11 cellular contexts compared by ENCODE assay signal in genomic region chr6:137707038-137707589, GRCh38.
DNase-seq lines count a peak whose midpoint lies in the region; ATAC-seq and TF ChIP-seq lines count a peak whose summit lies in the region.
"Had no signal": no experiment of that assay in that cellular context is flagged by ENCODE, and none has a peak within 500 bp of the region (broad histone marks: within the 10 kb centered on the region; RNA-seq: fewer than 3 reads in every experiment).

No MANE protein-coding gene starts in this region.

- no peaks in the 10 kb centered on the region for H3K79me2 ChIP-seq in osteoblast (ENCODE audit: insufficient read depth, low read length)

- H2AFZ ChIP-seq in osteoblast (ENCODE audit: low read length), result peak overlapping the region; percentile 60

- no peak for TF ChIP-seq CTCF in GM12865 (IDR thresholded peaks at IDR 0.05; ENCODE audit: insufficient read depth, low read depth, low read length, missing control alignments)
- TF ChIP-seq CTCF in osteoblast (IDR thresholded peaks at IDR 0.05; ENCODE audit: extremely low read depth, low read depth, low read length), result no peak

- H3K4me3 ChIP-seq in GM12865 (ENCODE audit: low read depth, low read length) (peak overlapping the region; percentile 29), osteoblast (ENCODE audit: insufficient read depth, low read length) (no peak overlapping the region), SJCRH30 (no peak overlapping the region)
- H3K4me3 ChIP-seq: right atrium auricular region had no signal

- no peaks in the 10 kb centered on the region for H3K36me3 ChIP-seq in osteoblast (ENCODE audit: insufficient read depth, low read length)
- no peaks in the 10 kb centered on the region for H3K36me3 ChIP-seq in SJCRH30
- H3K36me3 ChIP-seq: right atrium auricular region had no signal

- DNase-seq in T-helper 1 cell (no peak), GM12865 (ENCODE audit: low read depth) (no peak), osteoblast (ENCODE audit: insufficient read length, low spot score, missing footprints) (no peak), HK-2 (ENCODE audit: unreplicated experiment) (no peak), SJCRH30 (no peak)
- DNase-seq in activated naive CD8-positive, alpha-beta T cell treated with anti-CD3 and anti-CD28 coated beads, Interleukin-2, amount 50 U/mL, for 24 hours, result no peak

- peaks cover 63% of the 10 kb centered on the region for H3K4me1 Mint-ChIP-seq in T-helper 1 cell treated with Interleukin-12 subunit alpha and Interleukin-12 subunit beta and Interleukin-4 antibody, amounts not matched to agents 30 μg/mL and 1 μg/mL, for 36 hours (ENCODE audit: low read depth)
- peaks cover 82% of the 10 kb centered on the region for H3K4me1 Mint-ChIP-seq in activated naive CD8-positive, alpha-beta T cell treated with anti-CD3 and anti-CD28 coated beads, Interleukin-2, amount 50 U/mL, for 24 hours

- peak overlapping the region; percentile 98 for H3K27ac Mint-ChIP-seq in T-helper 1 cell treated with Interleukin-12 subunit alpha and Interleukin-12 subunit beta and Interleukin-4 antibody, amounts not matched to agents 30 μg/mL and 1 μg/mL, for 36 hours
- H3K27ac Mint-ChIP-seq in activated naive CD8-positive, alpha-beta T cell treated with anti-CD3 and anti-CD28 coated beads, Interleukin-2, amount 50 U/mL, for 24 hours, result peak overlapping the region; percentile 90
- H3K27ac Mint-ChIP-seq: nephron progenitor cell had no signal

- peaks cover 14% of the 10 kb centered on the region for H3K36me3 Mint-ChIP-seq in T-helper 1 cell treated with Interleukin-12 subunit alpha and Interleukin-12 subunit beta and Interleukin-4 antibody, amounts not matched to agents 30 μg/mL and 1 μg/mL, for 36 hours (ENCODE audit: low read depth)
- peaks cover 2% of the 10 kb centered on the region for H3K36me3 Mint-ChIP-seq in activated naive CD8-positive, alpha-beta T cell treated with anti-CD3 and anti-CD28 coated beads, Interleukin-2, amount 50 U/mL, for 24 hours (ENCODE audit: low read depth)

- H3K27me3 Mint-ChIP-seq in T-helper 1 cell treated with Interleukin-12 subunit alpha and Interleukin-12 subunit beta and Interleukin-4 antibody, amounts not matched to agents 30 μg/mL and 1 μg/mL, for 36 hours (ENCODE audit: low read depth), result no peaks in the 10 kb centered on the region
- no peaks in the 10 kb centered on the region for H3K27me3 Mint-ChIP-seq in activated naive CD8-positive, alpha-beta T cell treated with anti-CD3 and anti-CD28 coated beads, Interleukin-2, amount 50 U/mL, for 24 hours

- no peaks in the 10 kb centered on the region for H4K20me1 ChIP-seq in osteoblast (ENCODE audit: insufficient read depth, low read length)

- no peak overlapping the region for H3K4me2 ChIP-seq in osteoblast (ENCODE audit: insufficient read depth, low read length)

- H3K9me3 Mint-ChIP-seq in T-helper 1 cell treated with Interleukin-12 subunit alpha and Interleukin-12 subunit beta and Interleukin-4 antibody, amounts not matched to agents 30 μg/mL and 1 μg/mL, for 36 hours, result peaks cover 10% of the 10 kb centered on the region
- peaks cover 8% of the 10 kb centered on the region for H3K9me3 Mint-ChIP-seq in activated naive CD8-positive, alpha-beta T cell treated with anti-CD3 and anti-CD28 coated beads, Interleukin-2, amount 50 U/mL, for 24 hours
- H3K9me3 Mint-ChIP-seq: nephron progenitor cell had no signal

- H3K4me1 ChIP-seq in osteoblast (ENCODE audit: insufficient read depth, low read length) (peaks cover 20% of the 10 kb centered on the region), SJCRH30 (peaks cover 14% of the 10 kb centered on the region)

- H3K9me3 ChIP-seq in osteoblast (ENCODE audit: low read depth, low read length), result no peaks in the 10 kb centered on the region
- H3K9me3 ChIP-seq in SJCRH30 (replicated peaks), result no peaks in the 10 kb centered on the region
- H3K9me3 ChIP-seq: right atrium auricular region had no signal

- no peak overlapping the region for H3K27ac ChIP-seq in osteoblast (ENCODE audit: low read depth, low read length)
- H3K27ac ChIP-seq in SJCRH30, result no peak overlapping the region
- H3K27ac ChIP-seq: 22Rv1, right atrium auricular region had no signal

- ATAC-seq in activated naive CD8-positive, alpha-beta T cell treated with anti-CD3 and anti-CD28 coated beads, Interleukin-2, amount 50 U/mL, for 24 hours, result no peak
- no peak for ATAC-seq in GM18870 (IDR thresholded peaks at IDR 0.05; ENCODE audit: unreplicated experiment)

- H3K4me3 Mint-ChIP-seq in T-helper 1 cell treated with Interleukin-12 subunit alpha and Interleukin-12 subunit beta and Interleukin-4 antibody, amounts not matched to agents 30 μg/mL and 1 μg/mL, for 36 hours, result peak overlapping the region; percentile 68
- H3K4me3 Mint-ChIP-seq in activated naive CD8-positive, alpha-beta T cell treated with anti-CD3 and anti-CD28 coated beads, Interleukin-2, amount 50 U/mL, for 24 hours, result peak overlapping the region; percentile 62
- H3K4me3 Mint-ChIP-seq: nephron progenitor cell had no signal

- H3K27me3 ChIP-seq in osteoblast (ENCODE audit: insufficient read depth, low read length) (no peaks in the 10 kb centered on the region), SJCRH30 (no peaks in the 10 kb centered on the region)
- H3K27me3 ChIP-seq: right atrium auricular region had no signal
